Comparison of ENCODE assay signal across 1 cellular context in genomic region chr1:2175681-2176454, GRCh38.
TF ChIP-seq lines count a peak whose summit lies in the region.

No MANE protein-coding gene starts in this region.

TF ChIP-seq in K562, 482 proteins besides CTCF, POLR2A, EP300 and RAD21 (continued from another document and continues in another):
- peak; percentile 96 for TF ChIP-seq ZNF121 (CRISPR knock-in tag; conservative IDR thresholded peaks at IDR 0.05)
- TF ChIP-seq ZBTB1 (CRISPR knock-in tag; IDR thresholded peaks at IDR 0.05; ENCODE audit: borderline replicate concordance, low read depth): peak; percentile 65; the same call in 1 of the 2 replicates
- TF ChIP-seq IFI16 (CRISPR knock-in tag; IDR thresholded peaks at IDR 0.05): no peak
- no peak for TF ChIP-seq BCLAF1 (IDR thresholded peaks at IDR 0.05; ENCODE audit: borderline replicate concordance in 1 of 2, control insufficient read depth in 1 of 2, low read depth in 2 of 2, low read length in 1 of 2)
- TF ChIP-seq ZNF507 (tag; conservative IDR thresholded peaks at IDR 0.05): no peak
- TF ChIP-seq LEF1 (IDR thresholded peaks at IDR 0.05): peak; percentile 85; the same call in 1 of the 2 replicates
- no peak for TF ChIP-seq NCOA2 (IDR thresholded peaks at IDR 0.05; ENCODE audit: partially characterized antibody in 2 of 2)
- no peak for TF ChIP-seq GTF2E2 (tag; IDR thresholded peaks at IDR 0.05)
- no peak for TF ChIP-seq ZNF79 (CRISPR knock-in tag; IDR thresholded peaks at IDR 0.05; ENCODE audit: low read depth)
- 0 out of 2 replicates have a peak, but pooled peaks have one; percentile 11 for TF ChIP-seq ZBTB34 (CRISPR knock-in tag; IDR thresholded peaks at IDR 0.05)
- peak; percentile 80 for TF ChIP-seq RBFOX2 (IDR thresholded peaks at IDR 0.05; ENCODE audit: low read depth, low read length)
- peak; percentile 59; the same call in 1 of the 2 replicates for TF ChIP-seq ZNF583 (CRISPR knock-in tag; IDR thresholded peaks at IDR 0.05)
- no peak for TF ChIP-seq SMARCB1 (IDR thresholded peaks at IDR 0.05; ENCODE audit: insufficient read length, low read depth)
- 0 out of 2 replicates have a peak, but pooled peaks have one; percentile 57 for TF ChIP-seq CC2D1A (IDR thresholded peaks at IDR 0.05)
- peak; percentile 44 to 71; a peak in 2 of 4 replicates for TF ChIP-seq ARNT (IDR thresholded peaks at IDR 0.05)
- TF ChIP-seq IRF2 (CRISPR knock-in tag; IDR thresholded peaks at IDR 0.05): no peak
- no peak for TF ChIP-seq FOXA1 (IDR thresholded peaks at IDR 0.05; ENCODE audit: borderline replicate concordance)
- TF ChIP-seq BCOR (IDR thresholded peaks at IDR 0.05): peak; percentile 12; the same call in 1 of the 2 replicates
- TF ChIP-seq SMARCA4 (IDR thresholded peaks at IDR 0.05): peak; percentile 73
- peak in 1 of 2 experiments; percentile 83; a peak in 2 of 4 replicates for TF ChIP-seq ZNF639 (CRISPR knock-in tag; conservative IDR thresholded peaks at IDR 0.05 in 1 of 2, IDR thresholded peaks at IDR 0.05 in 1 of 2)
- TF ChIP-seq TEAD4 (IDR thresholded peaks at IDR 0.05; ENCODE audit: low read length): no peak
- TF ChIP-seq TEAD4 (CRISPR knock-in tag; IDR thresholded peaks at IDR 0.05; ENCODE audit: borderline replicate concordance): peak; percentile 88; the same call in 1 of the 2 replicates
- TF ChIP-seq SMAD2 (IDR thresholded peaks at IDR 0.05; ENCODE audit: low read depth, low read length): no peak
- TF ChIP-seq NFATC3 (IDR thresholded peaks at IDR 0.05): no peak
- TF ChIP-seq POLR2H (tag; IDR thresholded peaks at IDR 0.05; ENCODE audit: low read depth): no peak
- TF ChIP-seq NUFIP1 (IDR thresholded peaks at IDR 0.05; ENCODE audit: partially characterized antibody): peak; percentile 70
- no peak for TF ChIP-seq ZNF277 (CRISPR knock-in tag; IDR thresholded peaks at IDR 0.05; ENCODE audit: borderline replicate concordance)
- TF ChIP-seq SMARCE1 (IDR thresholded peaks at IDR 0.05): peak; percentile 46
- peak; percentile 66 for TF ChIP-seq MEF2D (tag; conservative IDR thresholded peaks at IDR 0.05; ENCODE audit: low read depth)
- TF ChIP-seq ZNF133 (CRISPR knock-in tag; IDR thresholded peaks at IDR 0.05): no peak
- no peak for TF ChIP-seq CLOCK (CRISPR knock-in tag; IDR thresholded peaks at IDR 0.05; ENCODE audit: borderline replicate concordance)
- no peak for TF ChIP-seq FOXO4 (CRISPR knock-in tag; IDR thresholded peaks at IDR 0.05)
- no peak for TF ChIP-seq ZNF23 (CRISPR knock-in tag; IDR thresholded peaks at IDR 0.05)
- TF ChIP-seq RCOR1 (IDR thresholded peaks at IDR 0.05; ENCODE audit: borderline replicate concordance in 1 of 2, low read depth in 2 of 2, low read length in 2 of 2): peak in 1 of 2 experiments; percentile 9; a peak in 1 of 4 replicates
- TF ChIP-seq NFRKB (IDR thresholded peaks at IDR 0.05; ENCODE audit: low read depth): peak; percentile 72
- peak; percentile 3; the same call in 1 of the 2 replicates for TF ChIP-seq STAG1 (CRISPR knock-in tag; IDR thresholded peaks at IDR 0.05; ENCODE audit: borderline replicate concordance)
- no peak for TF ChIP-seq NFXL1 (CRISPR knock-in tag; IDR thresholded peaks at IDR 0.05)
- no peak for TF ChIP-seq ZNF609 (CRISPR knock-in tag; IDR thresholded peaks at IDR 0.05; ENCODE audit: borderline replicate concordance)
- peak; percentile 60 for TF ChIP-seq ZNF740 (CRISPR knock-in tag; IDR thresholded peaks at IDR 0.05)
- TF ChIP-seq ZNF740 (tag; IDR thresholded peaks at IDR 0.05): peak in 1 of 2 experiments; percentile 7; a peak in 1 of 4 replicates
- no peak for TF ChIP-seq PYGO2 (tag; IDR thresholded peaks at IDR 0.05)
- TF ChIP-seq ZNF449 (CRISPR knock-in tag; IDR thresholded peaks at IDR 0.05): no peak
- peak; percentile 23; the same call in 1 of the 2 replicates for TF ChIP-seq NCOA1 (IDR thresholded peaks at IDR 0.05; ENCODE audit: low read depth)
- TF ChIP-seq CCNT2 (IDR thresholded peaks at IDR 0.05; ENCODE audit: borderline replicate concordance, extremely low read depth, insufficient read length, low read depth, low read length): no peak
- TF ChIP-seq OTX1 (CRISPR knock-in tag; IDR thresholded peaks at IDR 0.05): 0 out of 2 replicates have a peak, but pooled peaks have one; percentile 49
- no peak for TF ChIP-seq HSF4 (CRISPR knock-in tag; IDR thresholded peaks at IDR 0.05; ENCODE audit: borderline replicate concordance)
- no peak for TF ChIP-seq ZZZ3 (IDR thresholded peaks at IDR 0.05)
- TF ChIP-seq ZKSCAN8 (CRISPR knock-in tag; IDR thresholded peaks at IDR 0.05): no peak
- TF ChIP-seq POLR2AphosphoS5 (IDR thresholded peaks at IDR 0.05; ENCODE audit: control insufficient read depth, insufficient read depth, low read depth, low read length): no peak
